In the genomic region with DNA sequence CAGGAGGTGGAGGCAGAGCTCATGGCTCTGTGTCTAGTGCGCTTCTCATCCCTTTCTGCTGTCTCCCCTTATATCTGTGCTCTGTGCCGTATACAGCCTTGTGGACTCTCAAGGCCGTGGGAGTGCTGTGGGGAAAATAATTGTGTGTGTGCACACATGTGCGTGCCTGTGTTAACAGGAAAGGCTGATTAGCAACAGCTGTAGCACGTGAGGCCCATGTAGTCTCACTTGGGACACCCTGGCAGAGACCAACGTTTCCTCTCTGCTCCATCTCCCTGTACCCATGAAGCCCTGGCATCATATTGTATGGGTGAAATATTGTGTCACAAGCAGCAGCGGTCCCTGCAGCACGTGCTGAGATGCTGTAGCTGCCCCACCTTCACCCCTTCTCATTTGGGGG, we compare ENCODE assay signal across 21 cellular contexts.
"Had no signal": no experiment of that assay in that cellular context is flagged by ENCODE, and none has a peak within 500 bp of the region (broad histone marks: within the 10 kb centered on the region; RNA-seq: fewer than 3 reads in every experiment).

No MANE protein-coding gene starts in this region.

- DNase-seq: activated B cell treated with CpG ODN at 0.5 μM for 24 hours; activated CD4-positive, alpha-beta T cell treated with anti-CD3 and anti-CD28 coated beads, Interleukin-2, amount 10 ng/mL, durations not matched to agents 24 days and 14 days; activated T-cell treated with anti-CD3 and anti-CD28 coated beads for 4 hours; cortex of kidney; effector memory CD8-positive, alpha-beta T cell; heart right ventricle; left cardiac atrium; nucleus accumbens; stimulated activated CD4-positive, alpha-beta T cell treated with anti-CD3 and anti-CD28 coated beads, Interleukin-4, amount 100 ng/mL, for 24 hours; stimulated activated naive CD4-positive, alpha-beta T cell treated with Interleukin-2 at 50 U/mL for 16 hours; substantia nigra had no signal

- H3K4me1 Mint-ChIP-seq: brain; central memory CD8-positive, alpha-beta T cell had no signal

- H3K9me3 Mint-ChIP-seq: activated B cell treated with CpG ODN at 0.5 μM for 24 hours; activated naive CD4-positive, alpha-beta T cell treated with anti-CD3 and anti-CD28 coated beads, Interleukin-2, amount 50 U/mL, for 72 hours; central memory CD8-positive, alpha-beta T cell; effector memory CD8-positive, alpha-beta T cell; natural killer cell treated with Interleukin-12 subunit alpha and Interleukin-12 subunit beta and Interleukin-15 and Interleukin-18, amount 100 ng/mL, for 72 hours had no signal

- H3K36me3 Mint-ChIP-seq: brain; natural killer cell treated with Interleukin-12 subunit alpha and Interleukin-12 subunit beta and Interleukin-15 and Interleukin-18, amount 100 ng/mL, for 72 hours had no signal

- H3K27me3 ChIP-seq: heart right ventricle, right atrium auricular region, SJSA1, tibial nerve had no signal

- H3K4me3 Mint-ChIP-seq: activated B cell treated with CpG ODN at 0.5 μM for 24 hours; activated CD4-positive, alpha-beta T cell treated with anti-CD3 and anti-CD28 coated beads, Interleukin-2, amount 10 ng/mL, durations not matched to agents 24 days and 14 days; brain; central memory CD8-positive, alpha-beta T cell; effector memory CD8-positive, alpha-beta T cell; natural killer cell treated with Interleukin-12 subunit alpha and Interleukin-12 subunit beta and Interleukin-15 and Interleukin-18, amount 100 ng/mL, for 72 hours; T-helper 2 cell treated with Interferon-gamma antibody and Interleukin-4, amounts not matched to agents 5 μg/mL and 100 μg/mL, for 36 hours had no signal

- H3K9me3 ChIP-seq: gastroesophageal sphincter, heart right ventricle, right atrium auricular region, SJSA1, tibial nerve had no signal

- H3K27ac Mint-ChIP-seq: activated B cell treated with CpG ODN at 0.5 μM for 24 hours; activated naive CD4-positive, alpha-beta T cell treated with anti-CD3 and anti-CD28 coated beads, Interleukin-2, amount 50 U/mL, for 72 hours; brain; effector memory CD8-positive, alpha-beta T cell; natural killer cell treated with Interleukin-12 subunit alpha and Interleukin-12 subunit beta and Interleukin-15 and Interleukin-18, amount 100 ng/mL, for 72 hours; T-helper 2 cell treated with Interferon-gamma antibody and Interleukin-4, amounts not matched to agents 5 μg/mL and 100 μg/mL, for 36 hours had no signal

- H3K36me3 ChIP-seq: gastroesophageal sphincter, heart right ventricle, right atrium auricular region, SJSA1, tibial nerve had no signal

- H3K4me3 ChIP-seq: gastroesophageal sphincter, heart right ventricle, right atrium auricular region, SJSA1, skin epidermis, tibial nerve had no signal

- H3K27me3 Mint-ChIP-seq: brain had no signal

- H3K4me1 ChIP-seq: gastroesophageal sphincter had no signal

- ATAC-seq: effector memory CD8-positive, alpha-beta T cell; gastroesophageal sphincter; left cardiac atrium; natural killer cell treated with Interleukin-12 subunit alpha and Interleukin-12 subunit beta and Interleukin-15 and Interleukin-18, amount 100 ng/mL, for 72 hours had no signal

- H3K27ac ChIP-seq: gastroesophageal sphincter, right atrium auricular region, tibial nerve had no signal
